ENCODE assay signal across 26 cellular contexts in genomic region chr9:37266630-37267029, GRCh38.
A peak's percentile ranks its signal among the peaks of the same experiment; 100 is the strongest.
DNase-seq lines count a peak whose midpoint lies in the region; ATAC-seq, FAIRE-seq and TF ChIP-seq lines count a peak whose summit lies in the region.
"Had no signal": no experiment of that assay in that cellular context is flagged by ENCODE, and none has a peak within 500 bp of the region (broad histone marks: within the 10 kb centered on the region; RNA-seq: fewer than 3 reads in every experiment).

No MANE protein-coding gene starts in this region.

- H3K79me2 ChIP-seq in HepG2 (ENCODE audit: insufficient read depth, low read length) (no peaks in the 10 kb centered on the region), Karpas-422 (ENCODE audit: low read length) (peaks cover 82% of the 10 kb centered on the region), K562 (ENCODE audit: control insufficient read depth, insufficient read depth, low read length) (peaks cover 45% of the 10 kb centered on the region)

- H3K4me3 ChIP-seq in HepG2 (replicated peaks in 1 of 3; ENCODE audit: insufficient read depth in 1 of 3, low read depth in 2 of 3, low read length in 3 of 3) (no peak overlapping the region), right lobe of liver (no peak overlapping the region), Karpas-422 (ENCODE audit: low read length) (no peak overlapping the region), K562 (no peak overlapping the region)
- H3K4me3 ChIP-seq: A549, GM12878 had no signal

- no peaks in the 10 kb centered on the region for H3K9me3 Mint-ChIP-seq in activated T-cell treated with anti-CD3 and anti-CD28 coated beads, Interleukin-2, amount 50 U/mL, for 72 hours
- H3K9me3 Mint-ChIP-seq: CD14-positive monocyte; CD8-positive, alpha-beta memory T cell had no signal

- in situ Hi-C loops in HepG2 (cut with HindIII; ENCODE audit: extremely low pct_ligation_motif_present, low pct_unique_long_range_greater_than_20kb) = loop anchor here (10.0 kb wide), 1 partner anchor 272 kb away; no protein-coding TSS in a partner anchor
- in situ Hi-C loops in K562 (cut with MboI) = no loop called here

- no peaks in the 10 kb centered on the region for H3K36me3 Mint-ChIP-seq in activated T-cell treated with anti-CD3 and anti-CD28 coated beads, Interleukin-2, amount 50 U/mL, for 72 hours (ENCODE audit: insufficient read depth in 2 of 2)

- H3K27me3 ChIP-seq in HepG2 (ENCODE audit: control insufficient read depth in 1 of 2, insufficient read depth in 2 of 2, low read length in 2 of 2) (no peaks in the 10 kb centered on the region), right lobe of liver (no peaks in the 10 kb centered on the region), Karpas-422 (ENCODE audit: low read length) (no peaks in the 10 kb centered on the region), K562 (ENCODE audit: control insufficient read depth in 2 of 2, insufficient read depth in 2 of 2, low read length in 2 of 2) (no peaks in the 10 kb centered on the region)

- FAIRE-seq in HepG2 (lab: Jason Lieb, UNC) = no peak
- peak; percentile 16 for FAIRE-seq in GM12891 (lab: Jason Lieb, UNC)
- FAIRE-seq in K562 (lab: Jason Lieb, UNC) = no peak
- FAIRE-seq: GM19239 had no signal

- H4K20me1 ChIP-seq in HepG2 (ENCODE audit: insufficient read depth, low read length) = 0 out of 2 replicates have a peak, but pooled peaks cover under 1% of the 10 kb centered on the region
- no peaks in the 10 kb centered on the region for H4K20me1 ChIP-seq in Karpas-422 (ENCODE audit: insufficient read depth, low read depth, low read length)
- no peaks in the 10 kb centered on the region for H4K20me1 ChIP-seq in K562 (replicated peaks; ENCODE audit: control insufficient read depth, insufficient read depth, low read length)

- H3K27ac Mint-ChIP-seq in activated T-cell treated with anti-CD3 and anti-CD28 coated beads, Interleukin-2, amount 50 U/mL, for 72 hours = no peak overlapping the region
- H3K27ac Mint-ChIP-seq: CD14-positive monocyte; CD4-positive, CD25-positive, alpha-beta regulatory T cell; CD8-positive, alpha-beta memory T cell had no signal

- DNase-seq in HepG2 (ENCODE audit: low spot score) = no peak
- no peak for DNase-seq in right lobe of liver
- no peak for DNase-seq in GM12891 (ENCODE audit: insufficient read length, low spot score)
- DNase-seq in Karpas-422 = no peak
- no peak for DNase-seq in K562 (ENCODE audit: extremely low read depth in 1 of 4, low spot score in 3 of 4)
- DNase-seq in activated CD8-positive, alpha-beta memory T cell treated with anti-CD3 and anti-CD28 coated beads, Interleukin-2, amount 50 U/mL, for 48 hours = no peak
- DNase-seq in NCI-H69 (lab: John Stamatoyannopoulos, UW) = no peak
- no peak for DNase-seq in activated T-cell treated with anti-CD3 and anti-CD28 coated beads, Interleukin-2, amount 50 U/mL, for 72 hours
- DNase-seq: ACHN; C1 segment of cervical spinal cord; CD4-positive, alpha-beta memory T cell; CD4-positive, CD25-positive, alpha-beta regulatory T cell; CD8-positive, alpha-beta memory T cell; COR-L47; DMS 273 treated with DMSO at 0.1 percent for 48 hours; DMS153; DMS53; DMS79; DND-41; EL; GDM1 had no signal

- POLR2A ChIA-PET in HepG2 (lab: Yijun Ruan, JAX) (no interaction called here), K562 (lab: Yijun Ruan, JAX) (no interaction called here)

- TF ChIP-seq EP300 in HepG2 (IDR thresholded peaks at IDR 0.05; ENCODE audit: low read depth in 2 of 2, low read length in 2 of 2) (no peak), HepG2 (CRISPR knock-in tag; IDR thresholded peaks at IDR 0.05; ENCODE audit: borderline replicate concordance) (no peak), K562 (IDR thresholded peaks at IDR 0.05; ENCODE audit: low read length) (no peak)

- H3K9ac ChIP-seq in HepG2 (ENCODE audit: insufficient read depth, low read depth, low read length) (no peak overlapping the region), Karpas-422 (ENCODE audit: low read length) (no peak overlapping the region), K562 (ENCODE audit: insufficient read depth in 1 of 2, low read depth in 2 of 2, low read length in 2 of 2) (no peak overlapping the region)

- H2AFZ ChIP-seq in HepG2 (ENCODE audit: low read length) (no peak overlapping the region), Karpas-422 (ENCODE audit: low read length) (no peak overlapping the region), K562 (ENCODE audit: low read depth, low read length) (no peak overlapping the region)

- H3K4me2 ChIP-seq in HepG2 (ENCODE audit: low read depth, low read length) (no peak overlapping the region), Karpas-422 (ENCODE audit: low read depth, low read length, poor library complexity, severe bottlenecking) (no peak overlapping the region), K562 (ENCODE audit: insufficient read depth, low read length) (no peak overlapping the region)
- H3K4me2 ChIP-seq: A549 had no signal

- ATAC-seq in HepG2 = no peak
- ATAC-seq in right lobe of liver = no peak
- no peak for ATAC-seq in K562
- ATAC-seq in activated T-cell treated with anti-CD3 and anti-CD28 coated beads, Interleukin-2, amount 50 U/mL, for 72 hours (replicated peaks in 1 of 2) = no peak
- ATAC-seq: A549, GM12878 had no signal

- BruUV-seq in HepG2 (replicated peaks; lab: Mats Ljungman, UMichigan) (no TSS peak), K562 (replicated peaks; lab: Mats Ljungman, UMichigan) (no TSS peak)

- H3K4me1 Mint-ChIP-seq in activated T-cell treated with anti-CD3 and anti-CD28 coated beads, Interleukin-2, amount 50 U/mL, for 72 hours (ENCODE audit: low read depth) = no peaks in the 10 kb centered on the region

- intact Hi-C loops in HepG2 (cut with micrococcal nuclease; ENCODE audit: unreplicated experiment) (no loop called here), right lobe of liver (cut with DNase I) (no loop called here), K562 (cut with micrococcal nuclease) (no loop called here)

- no peaks in the 10 kb centered on the region for H3K9me2 ChIP-seq in Karpas-422 (replicated peaks; ENCODE audit: insufficient read depth, low read length)

- CTCF ChIA-PET in HepG2 (lab: Yijun Ruan, JAX; ENCODE audit: low intra/inter-chr PET ratio, low total read pairs) (no interaction called here), K562 (lab: Yijun Ruan, JAX; ENCODE audit: low intra/inter-chr PET ratio) (no interaction called here)

- TF ChIP-seq CTCF in HepG2 (CRISPR knock-in tag; IDR thresholded peaks at IDR 0.05) (no peak), right lobe of liver (IDR thresholded peaks at IDR 0.05) (no peak), K562 (IDR thresholded peaks at IDR 0.05 in 2 of 3, conservative IDR thresholded peaks at IDR 0.05 in 1 of 3; ENCODE audit: insufficient read depth in 2 of 3, low read depth in 1 of 3, low read length in 3 of 3) (no peak)

- H3K9me3 ChIP-seq in HepG2 (ENCODE audit: low read length) = no peaks in the 10 kb centered on the region
- H3K9me3 ChIP-seq in right lobe of liver = no peaks in the 10 kb centered on the region
- no peaks in the 10 kb centered on the region for H3K9me3 ChIP-seq in Karpas-422 (ENCODE audit: low read length)
- H3K9me3 ChIP-seq in K562 (replicated peaks; ENCODE audit: control insufficient read depth, insufficient read depth, low read depth, low read length) = no peaks in the 10 kb centered on the region
- H3K9me3 ChIP-seq: A549 had no signal

- H3K4me1 ChIP-seq in HepG2 (ENCODE audit: insufficient read depth, low read length) (no peaks in the 10 kb centered on the region), right lobe of liver (no peaks in the 10 kb centered on the region), Karpas-422 (ENCODE audit: low read length) (peaks cover 27% of the 10 kb centered on the region), K562 (replicated peaks in 1 of 2; ENCODE audit: control insufficient read depth in 2 of 2, insufficient read depth in 2 of 2, low read length in 2 of 2) (peaks cover 3% of the 10 kb centered on the region in 2 experiments; a peak in 2 of 5 replicates)
- H3K4me1 ChIP-seq: A549 had no signal

- H3K36me3 ChIP-seq in HepG2 (replicated peaks in 1 of 2; ENCODE audit: control insufficient read depth in 1 of 2, insufficient read depth in 2 of 2, low read length in 2 of 2) = no peaks in the 10 kb centered on the region
- no peaks in the 10 kb centered on the region for H3K36me3 ChIP-seq in right lobe of liver
- 0 out of 2 replicates have a peak, but pooled peaks cover 9% of the 10 kb centered on the region for H3K36me3 ChIP-seq in Karpas-422 (ENCODE audit: insufficient read depth, low read length)
- H3K36me3 ChIP-seq in K562 (ENCODE audit: control insufficient read depth, insufficient read depth, low read length) = peaks cover 5% of the 10 kb centered on the region; the same call in 1 of the 3 replicates

- TF ChIP-seq POLR2A in HepG2 (IDR thresholded peaks at IDR 0.05; ENCODE audit: insufficient read depth in 1 of 2, low read depth in 2 of 2, low read length in 2 of 2) = no peak
- no peak for TF ChIP-seq POLR2A in right lobe of liver (IDR thresholded peaks at IDR 0.05)
- TF ChIP-seq POLR2A in GM12891 (IDR thresholded peaks at IDR 0.05; ENCODE audit: low read depth, low read length) = no peak
- TF ChIP-seq POLR2A in K562 (conservative IDR thresholded peaks at IDR 0.05) = no peak

- WGBS in HepG2 (ENCODE audit: low lambda C conversion rate) = 100% methylated on average over 1 of the region's 1 CpG
- 100% methylated on average over 1 of the region's 1 CpG for WGBS in right lobe of liver (ENCODE audit: insufficient coverage, low coverage, low lambda C conversion rate, missing lambda C conversion rate)
- WGBS in K562 (ENCODE audit: insufficient coverage, low coverage, missing lambda C conversion rate) = 94% methylated on average over 1 of the region's 1 CpG

- TF ChIP-seq RAD21 in HepG2 (CRISPR knock-in tag; IDR thresholded peaks at IDR 0.05) (no peak), K562 (CRISPR knock-in tag; conservative IDR thresholded peaks at IDR 0.05 in 1 of 2, IDR thresholded peaks at IDR 0.05 in 1 of 2) (no peak)

- H3K4me3 Mint-ChIP-seq in activated T-cell treated with anti-CD3 and anti-CD28 coated beads, Interleukin-2, amount 50 U/mL, for 72 hours = no peak overlapping the region
- H3K4me3 Mint-ChIP-seq: CD14-positive monocyte; CD4-positive, alpha-beta memory T cell; CD4-positive, CD25-positive, alpha-beta regulatory T cell; CD8-positive, alpha-beta memory T cell had no signal

- H3K9me1 ChIP-seq in K562 (ENCODE audit: control insufficient read depth, insufficient read depth, low read length) = no peaks in the 10 kb centered on the region

- H3K27me3 Mint-ChIP-seq in activated T-cell treated with anti-CD3 and anti-CD28 coated beads, Interleukin-2, amount 50 U/mL, for 72 hours (ENCODE audit: low read depth) = no peaks in the 10 kb centered on the region
- H3K27me3 Mint-ChIP-seq: CD4-positive, alpha-beta memory T cell; CD4-positive, CD25-positive, alpha-beta regulatory T cell; CD8-positive, alpha-beta memory T cell had no signal

- H3K27ac ChIP-seq in HepG2 (ENCODE audit: extremely low read length, insufficient read depth, low read length) = no peak overlapping the region
- no peak overlapping the region for H3K27ac ChIP-seq in right lobe of liver
- H3K27ac ChIP-seq in Karpas-422 (ENCODE audit: low read length) = 0 out of 2 replicates have a peak overlapping the region, but pooled peaks have one; percentile 32
- H3K27ac ChIP-seq in K562 (ENCODE audit: extremely low read depth, low read depth, low read length) = no peak overlapping the region
- H3K27ac ChIP-seq: 22Rv1, A549 had no signal

TF ChIP-seq in GM12891, 5 proteins besides CTCF, POLR2A, EP300 and RAD21 (continues in another document):
- TF ChIP-seq PAX5 (IDR thresholded peaks at IDR 0.05; ENCODE audit: insufficient read depth, low read length, severe bottlenecking) = no peak

Comparison
In these comparisons a context has a peak if more than half of its experiments do, and no peak if none do; other contexts are left out.
1. Of the 241 proteins assayed by ChIP-seq in both HepG2 and K562: peak only in HepG2: ZNF121; only in K562: CEBPG and RBM22; in both: CEBPB; in neither: 236; mixed calls (peak in some experiments, not most) for 1.